8 cellular contexts compared by ENCODE assay signal in genomic region chr14:77799863-77800730, GRCh38. TPM values are rescaled to one million over a fixed set of nuclear protein-coding genes. Genes with fewer than 3 reads are reported as not detected.
DNase-seq lines count a peak whose midpoint lies in the region; ATAC-seq, FAIRE-seq and TF ChIP-seq lines count a peak whose summit lies in the region.

A gene with protein sequence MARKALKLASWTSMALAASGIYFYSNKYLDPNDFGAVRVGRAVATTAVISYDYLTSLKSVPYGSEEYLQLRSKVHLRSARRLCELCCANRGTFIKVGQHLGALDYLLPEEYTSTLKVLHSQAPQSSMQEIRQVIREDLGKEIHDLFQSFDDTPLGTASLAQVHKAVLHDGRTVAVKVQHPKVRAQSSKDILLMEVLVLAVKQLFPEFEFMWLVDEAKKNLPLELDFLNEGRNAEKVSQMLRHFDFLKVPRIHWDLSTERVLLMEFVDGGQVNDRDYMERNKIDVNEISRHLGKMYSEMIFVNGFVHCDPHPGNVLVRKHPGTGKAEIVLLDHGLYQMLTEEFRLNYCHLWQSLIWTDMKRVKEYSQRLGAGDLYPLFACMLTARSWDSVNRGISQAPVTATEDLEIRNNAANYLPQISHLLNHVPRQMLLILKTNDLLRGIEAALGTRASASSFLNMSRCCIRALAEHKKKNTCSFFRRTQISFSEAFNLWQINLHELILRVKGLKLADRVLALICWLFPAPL (plus strand): TSS chr14:77800109. CDS start chr14:77818979, 18,870 bp downstream.

- peak within 1 kb of the TSS; percentile 69 to 94 (median 84) for H3K4me3 ChIP-seq in HepG2 (replicated peaks in 1 of 3; ENCODE audit: insufficient read depth in 1 of 3, low read depth in 2 of 3, low read length in 3 of 3)

- peak within 1 kb of the TSS; percentile 85 for H3K9ac ChIP-seq in HepG2 (ENCODE audit: insufficient read depth, low read depth, low read length)

- H3K9me3 ChIP-seq in HepG2 (ENCODE audit: low read length): no peaks in the 10 kb centered on the region

- H3K79me2 ChIP-seq in HepG2 (ENCODE audit: insufficient read depth, low read length): no peaks in the 10 kb centered on the region

- H3K36me3 ChIP-seq in HepG2 (replicated peaks in 1 of 2; ENCODE audit: control insufficient read depth in 1 of 2, insufficient read depth in 2 of 2, low read length in 2 of 2): no peaks in the 10 kb centered on the region

- POLR2A ChIA-PET in HepG2 (lab: Yijun Ruan, JAX): interaction anchor here (0.9 to 2.0 kb wide), 6 partner anchors 9 to 91 kb away, joined by 3 to 7 read pairs (median 4); partner anchors contain the start of gene SNW1

- peak within 1 kb of the TSS; percentile 31 for H2AFZ ChIP-seq in HepG2 (ENCODE audit: low read length)

- BruUV-seq in HepG2 (replicated peaks; lab: Mats Ljungman, UMichigan): TSS peak; percentile 76

- H3K27me3 ChIP-seq in HepG2 (ENCODE audit: control insufficient read depth in 1 of 2, insufficient read depth in 2 of 2, low read length in 2 of 2): no peaks in the 10 kb centered on the region

- intact Hi-C loops in HepG2 (cut with micrococcal nuclease; ENCODE audit: unreplicated experiment): loop anchor here (1.0 kb wide), 1 partner anchor 39 kb away; the partner anchor contains the start of gene SNW1

- ATAC-seq in GM19324 (IDR thresholded peaks at IDR 0.05; ENCODE audit: low FRiP score, unreplicated experiment) (peak; percentile 97), HG03460 (IDR thresholded peaks at IDR 0.05; ENCODE audit: unreplicated experiment) (peak; percentile 90), HepG2 (peak; percentile 95)

- in situ Hi-C loops in HepG2 (cut with HindIII; ENCODE audit: extremely low pct_ligation_motif_present, low pct_unique_long_range_greater_than_20kb): no loop called here

- H3K27ac ChIP-seq in C4-2B (peak within 1 kb of the TSS; percentile 87), HepG2 (ENCODE audit: extremely low read length, insufficient read depth, low read length) (peak within 1 kb of the TSS; percentile 83)

- 5% methylated on average over 10 of the region's 66 CpGs for WGBS in HepG2 (ENCODE audit: low lambda C conversion rate)

- TF ChIP-seq CTCF in C4-2B (conservative IDR thresholded peaks at IDR 0.05) (no peak; the same call in 1 of the 2 replicates), HepG2 (CRISPR knock-in tag; IDR thresholded peaks at IDR 0.05) (peak; percentile 57)

- TF ChIP-seq EP300 in HepG2 (IDR thresholded peaks at IDR 0.05; ENCODE audit: low read depth in 2 of 2, low read length in 2 of 2) (no peak), HepG2 (CRISPR knock-in tag; IDR thresholded peaks at IDR 0.05; ENCODE audit: borderline replicate concordance) (peak; percentile 39; the same call in 1 of the 2 replicates)

- DNase-seq in NCI-H524 treated with DMSO at 0.1 percent for 48 hours (lab: John Stamatoyannopoulos, UW): peak; percentile 41
- peak; percentile 80 for DNase-seq in activated CD4-positive, alpha-beta T cell treated with anti-CD3 and anti-CD28 coated beads, Interleukin-2, amount 50 U/mL, for 1 hour
- peak; percentile 61 for DNase-seq in dedifferentiated amniotic fluid mesenchymal stem cell (ENCODE audit: extremely low spot score)
- DNase-seq in HepG2 (ENCODE audit: low spot score): peak; percentile 68
- peak; percentile 89 for DNase-seq in stimulated activated CD4-positive, alpha-beta T cell treated with anti-CD3 and anti-CD28 coated beads, Interleukin-4, amount 100 ng/mL, for 1 hour

- peak; percentile 70 to 79 for TF ChIP-seq POLR2A in HepG2 (IDR thresholded peaks at IDR 0.05; ENCODE audit: insufficient read depth in 1 of 2, low read depth in 2 of 2, low read length in 2 of 2)

- peaks cover 46% of the 10 kb centered on the region for H3K4me1 ChIP-seq in HepG2 (ENCODE audit: insufficient read depth, low read length)

- peak; percentile 63 for TF ChIP-seq RAD21 in HepG2 (CRISPR knock-in tag; IDR thresholded peaks at IDR 0.05)

- peak within 1 kb of the TSS; percentile 98 for H3K4me2 ChIP-seq in HepG2 (ENCODE audit: low read depth, low read length)

- FAIRE-seq in HepG2 (lab: Jason Lieb, UNC): no peak

- H4K20me1 ChIP-seq in HepG2 (ENCODE audit: insufficient read depth, low read length): no peaks in the 10 kb centered on the region

- CTCF ChIA-PET in HepG2 (lab: Yijun Ruan, JAX; ENCODE audit: low intra/inter-chr PET ratio, low total read pairs): no interaction called here

TF ChIP-seq in HepG2, 621 proteins besides CTCF, POLR2A, EP300 and RAD21 (continues in another document):
- TF ChIP-seq ZGPAT (CRISPR knock-in tag; IDR thresholded peaks at IDR 0.05) (peak; percentile 90), KAT8 (CRISPR knock-in tag; IDR thresholded peaks at IDR 0.05) (peak; percentile 92), NFAT5 (CRISPR knock-in tag; IDR thresholded peaks at IDR 0.05) (peak; percentile 46; the same call in 1 of the 2 replicates)

RNA-seq across cellular contexts. Expression of the gene that starts here (rescaled TPM):
- 2.1 and 3.9 TPM in 2 replicates for total RNA-seq in HepG2 (2016; rRNA removed; fragmentation: Illumina TruSeq; extraction: Trizol)
- 1.1 and 1.2 TPM in 2 replicates for total RNA-seq in HepG2 (2016; cell fraction: cytosol; rRNA removed; fragmentation: Illumina TruSeq; extraction: Trizol; ENCODE audit: low read depth)
- total RNA-seq in HepG2 (2016; cell fraction: insoluble cytoplasmic fraction; rRNA removed; fragmentation: Illumina TruSeq; extraction: Trizol): 1.9 and 4.5 TPM in 2 replicates
- total RNA-seq in HepG2 (2016; cell fraction: membrane; rRNA removed; fragmentation: Illumina TruSeq; extraction: Trizol): 1.4 TPM in 2 replicates
- 5.3 and 6.0 TPM in 2 replicates for total RNA-seq in HepG2 (2016; cell fraction: nucleus; rRNA removed; fragmentation: Illumina TruSeq; extraction: Trizol)
- 6.3 and 6.8 TPM in 2 replicates for polyA plus RNA-seq in HepG2 (2011; rRNA removed)
- polyA plus RNA-seq in HepG2 (2011; cell fraction: cytosol; rRNA removed): 4.5 and 4.6 TPM in 2 replicates
- polyA plus RNA-seq in HepG2 (2011; cell fraction: nucleus; rRNA removed): 24.8 and 27.0 TPM in 2 replicates
- 2.4 and 3.8 TPM in 2 replicates for polyA plus RNA-seq in HepG2 (2012)
- polyA plus RNA-seq in HepG2 (2016; cell fraction: cytosol; fragmentation: Illumina TruSeq; extraction: Trizol; ENCODE audit: low read depth): 0.55 and 0.59 TPM in 2 replicates
- 2.4 and 2.5 TPM in 2 replicates for polyA plus RNA-seq in HepG2 (2016; cell fraction: insoluble cytoplasmic fraction; fragmentation: Illumina TruSeq; extraction: Trizol; ENCODE audit: low read depth)
- 1.4 and 1.6 TPM in 2 replicates for polyA plus RNA-seq in HepG2 (2016; cell fraction: membrane; fragmentation: Illumina TruSeq; extraction: Trizol; ENCODE audit: low read depth)
- polyA plus RNA-seq in HepG2 (2016; cell fraction: nucleus; fragmentation: Illumina TruSeq; extraction: Trizol; ENCODE audit: insufficient read depth, low read depth): 9.5 and 12.3 TPM in 2 replicates
- polyA minus RNA-seq in HepG2 (2011; rRNA and poly(A)+ RNA removed; ENCODE audit: low replicate concordance): 5.5 and 15.7 TPM in 2 replicates
- polyA minus RNA-seq in HepG2 (2011; cell fraction: cytosol; rRNA and poly(A)+ RNA removed): 1.1 and 2.1 TPM in 2 replicates
- 2.7 and 11.4 TPM in 2 replicates for polyA minus RNA-seq in HepG2 (2011; cell fraction: nucleus; rRNA and poly(A)+ RNA removed)

Comparison
In these comparisons a context has a peak if more than half of its experiments do, and no peak if none do; other contexts are left out.
1. Peak in every context shown above with its lines: DNase-seq, ATAC-seq, H3K4me3 ChIP-seq and H3K27ac ChIP-seq.